Comparison of ENCODE assay signal across 1 cellular context in the genomic region with DNA sequence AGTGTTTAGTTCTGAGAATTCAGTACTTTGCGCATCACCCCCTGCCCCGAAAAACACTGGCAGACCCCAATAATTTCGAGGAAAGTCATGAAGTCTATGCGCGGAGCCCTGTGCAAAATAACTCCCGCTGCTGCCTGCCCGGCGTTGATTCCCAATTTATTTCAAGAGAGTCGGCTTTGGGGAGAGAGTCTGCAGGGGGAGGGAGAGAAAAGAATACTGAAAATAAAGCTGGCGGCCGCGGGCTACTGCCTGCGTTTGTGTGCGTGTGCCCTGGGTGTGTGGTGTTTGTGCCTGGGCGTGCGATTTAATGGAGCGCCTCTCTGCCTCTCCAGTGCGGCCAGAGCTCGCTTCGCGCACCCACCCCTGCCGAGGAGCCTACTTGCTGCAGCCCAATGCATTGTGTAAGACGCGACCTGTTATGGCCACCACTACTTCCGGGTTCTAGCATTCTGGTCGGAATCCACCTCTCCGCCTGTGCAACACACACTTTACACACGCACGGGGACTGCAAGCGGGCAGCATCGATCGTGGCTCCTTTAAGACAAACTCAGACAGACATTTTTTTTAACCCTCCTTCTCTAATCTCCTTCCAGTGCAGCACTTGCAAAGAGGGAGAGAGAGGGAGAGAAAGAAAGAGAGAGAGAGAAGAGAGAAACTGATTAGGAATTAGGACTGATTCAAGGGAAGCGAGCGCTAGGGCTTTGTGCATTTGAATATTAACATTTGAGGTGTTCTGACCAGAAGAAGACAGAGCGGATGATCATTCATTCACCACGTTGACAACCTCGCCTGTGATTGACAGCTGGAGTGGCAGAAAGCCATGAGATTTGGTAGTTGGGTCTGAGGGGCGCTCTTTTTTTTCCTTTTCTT.
TF ChIP-seq lines count a peak whose summit lies in the region.

Gene MEIS1 (plus strand): TSS at position 447 of the 870 bp plus-strand sequence. CDS start 732 bp downstream, outside the sequence.

TF ChIP-seq in K562, 482 proteins besides CTCF, POLR2A, EP300 and RAD21 (continued from another document and continues in another):
- TF ChIP-seq ZNF282 (CRISPR knock-in tag; IDR thresholded peaks at IDR 0.05) = no peak
- peak; percentile 19 to 21; a peak in 1 of 4 replicates for TF ChIP-seq NRF1 (conservative IDR thresholded peaks at IDR 0.05 in 1 of 2, IDR thresholded peaks at IDR 0.05 in 1 of 2)
- peak; percentile 74 for TF ChIP-seq NFRKB (IDR thresholded peaks at IDR 0.05; ENCODE audit: low read depth)
- peak; percentile 64; the same call in 1 of the 2 replicates for TF ChIP-seq ZBTB17 (CRISPR knock-in tag; IDR thresholded peaks at IDR 0.05)
- peak; percentile 99 for TF ChIP-seq CEBPB (tag; IDR thresholded peaks at IDR 0.05)
- TF ChIP-seq SMARCC2 (IDR thresholded peaks at IDR 0.05; ENCODE audit: low read depth) = no peak
- TF ChIP-seq TBP (optimal IDR thresholded peaks at IDR 0.05; ENCODE audit: low read depth, low read length) = peak; percentile 90
- TF ChIP-seq, protein P1, sequence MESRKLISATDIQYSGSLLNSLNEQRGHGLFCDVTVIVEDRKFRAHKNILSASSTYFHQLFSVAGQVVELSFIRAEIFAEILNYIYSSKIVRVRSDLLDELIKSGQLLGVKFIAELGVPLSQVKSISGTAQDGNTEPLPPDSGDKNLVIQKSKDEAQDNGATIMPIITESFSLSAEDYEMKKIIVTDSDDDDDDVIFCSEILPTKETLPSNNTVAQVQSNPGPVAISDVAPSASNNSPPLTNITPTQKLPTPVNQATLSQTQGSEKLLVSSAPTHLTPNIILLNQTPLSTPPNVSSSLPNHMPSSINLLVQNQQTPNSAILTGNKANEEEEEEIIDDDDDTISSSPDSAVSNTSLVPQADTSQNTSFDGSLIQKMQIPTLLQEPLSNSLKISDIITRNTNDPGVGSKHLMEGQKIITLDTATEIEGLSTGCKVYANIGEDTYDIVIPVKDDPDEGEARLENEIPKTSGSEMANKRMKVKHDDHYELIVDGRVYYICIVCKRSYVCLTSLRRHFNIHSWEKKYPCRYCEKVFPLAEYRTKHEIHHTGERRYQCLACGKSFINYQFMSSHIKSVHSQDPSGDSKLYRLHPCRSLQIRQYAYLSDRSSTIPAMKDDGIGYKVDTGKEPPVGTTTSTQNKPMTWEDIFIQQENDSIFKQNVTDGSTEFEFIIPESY (CRISPR knock-in tag; IDR thresholded peaks at IDR 0.05) = no peak
- no peak for TF ChIP-seq HNRNPH1 (optimal IDR thresholded peaks at IDR 0.05; ENCODE audit: low read depth, low read length)
- TF ChIP-seq BCLAF1 (IDR thresholded peaks at IDR 0.05; ENCODE audit: borderline replicate concordance in 1 of 2, control insufficient read depth in 1 of 2, low read depth in 2 of 2, low read length in 1 of 2) = peak in 1 of 2 experiments; percentile 87; a peak in 2 of 4 replicates
- peak; percentile 62 for TF ChIP-seq SOX6 (IDR thresholded peaks at IDR 0.05)
- TF ChIP-seq, protein P2, sequence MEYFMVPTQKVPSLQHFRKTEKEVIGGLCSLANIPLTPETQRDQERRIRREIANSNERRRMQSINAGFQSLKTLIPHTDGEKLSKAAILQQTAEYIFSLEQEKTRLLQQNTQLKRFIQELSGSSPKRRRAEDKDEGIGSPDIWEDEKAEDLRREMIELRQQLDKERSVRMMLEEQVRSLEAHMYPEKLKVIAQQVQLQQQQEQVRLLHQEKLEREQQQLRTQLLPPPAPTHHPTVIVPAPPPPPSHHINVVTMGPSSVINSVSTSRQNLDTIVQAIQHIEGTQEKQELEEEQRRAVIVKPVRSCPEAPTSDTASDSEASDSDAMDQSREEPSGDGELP (CRISPR knock-in tag; IDR thresholded peaks at IDR 0.05; ENCODE audit: borderline replicate concordance) = peak; percentile 68; the same call in 1 of the 2 replicates
- TF ChIP-seq, protein P3, sequence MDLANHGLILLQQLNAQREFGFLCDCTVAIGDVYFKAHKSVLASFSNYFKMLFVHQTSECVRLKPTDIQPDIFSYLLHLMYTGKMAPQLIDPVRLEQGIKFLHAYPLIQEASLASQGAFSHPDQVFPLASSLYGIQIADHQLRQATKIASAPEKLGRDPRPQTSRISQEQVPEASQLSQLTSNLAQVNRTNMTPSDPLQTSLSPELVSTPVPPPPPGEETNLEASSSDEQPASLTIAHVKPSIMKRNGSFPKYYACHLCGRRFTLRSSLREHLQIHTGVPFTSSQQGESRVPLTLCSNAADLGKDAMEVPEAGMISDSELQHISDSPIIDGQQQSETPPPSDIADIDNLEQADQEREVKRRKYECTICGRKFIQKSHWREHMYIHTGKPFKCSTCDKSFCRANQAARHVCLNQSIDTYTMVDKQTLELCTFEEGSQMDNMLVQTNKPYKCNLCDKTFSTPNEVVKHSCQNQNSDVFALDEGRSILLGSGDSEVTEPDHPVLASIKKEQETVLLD (IDR thresholded peaks at IDR 0.05) = 0 out of 2 replicates have a peak, but pooled peaks have one; percentile 20
- 0 out of 2 replicates have a peak, but pooled peaks have one; percentile 33 for TF ChIP-seq ZNF644 (tag; IDR thresholded peaks at IDR 0.05; ENCODE audit: low read depth)
- peak; percentile 93 for TF ChIP-seq TAF7 (tag; IDR thresholded peaks at IDR 0.05)
- peak; percentile 58; the same call in 1 of the 2 replicates for TF ChIP-seq NR2C1 (IDR thresholded peaks at IDR 0.05)
- peak; percentile 77 for TF ChIP-seq NR2C1 (tag; IDR thresholded peaks at IDR 0.05)
- peak; percentile 39; the same call in 1 of the 2 replicates for TF ChIP-seq DPF2 (IDR thresholded peaks at IDR 0.05)
- TF ChIP-seq NR2F6 (CRISPR knock-in tag; IDR thresholded peaks at IDR 0.05) = no peak
- TF ChIP-seq SIN3A (IDR thresholded peaks at IDR 0.05; ENCODE audit: borderline replicate concordance in 2 of 2, control insufficient read depth in 1 of 2, low read depth in 2 of 2, low read length in 2 of 2) = peak in 1 of 2 experiments; percentile 46; a peak in 2 of 4 replicates
- TF ChIP-seq, protein P4, sequence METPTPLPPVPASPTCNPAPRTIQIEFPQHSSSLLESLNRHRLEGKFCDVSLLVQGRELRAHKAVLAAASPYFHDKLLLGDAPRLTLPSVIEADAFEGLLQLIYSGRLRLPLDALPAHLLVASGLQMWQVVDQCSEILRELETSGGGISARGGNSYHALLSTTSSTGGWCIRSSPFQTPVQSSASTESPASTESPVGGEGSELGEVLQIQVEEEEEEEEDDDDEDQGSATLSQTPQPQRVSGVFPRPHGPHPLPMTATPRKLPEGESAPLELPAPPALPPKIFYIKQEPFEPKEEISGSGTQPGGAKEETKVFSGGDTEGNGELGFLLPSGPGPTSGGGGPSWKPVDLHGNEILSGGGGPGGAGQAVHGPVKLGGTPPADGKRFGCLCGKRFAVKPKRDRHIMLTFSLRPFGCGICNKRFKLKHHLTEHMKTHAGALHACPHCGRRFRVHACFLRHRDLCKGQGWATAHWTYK (CRISPR knock-in tag; IDR thresholded peaks at IDR 0.05) = no peak
- TF ChIP-seq FOXM1 (IDR thresholded peaks at IDR 0.05; ENCODE audit: low read depth) = peak; percentile 62
- no peak for TF ChIP-seq FOXM1 (CRISPR knock-in tag; IDR thresholded peaks at IDR 0.05; ENCODE audit: low read depth)
- peak; percentile 79 for TF ChIP-seq EP400 (IDR thresholded peaks at IDR 0.05)
- TF ChIP-seq GATAD2B (IDR thresholded peaks at IDR 0.05; ENCODE audit: borderline replicate concordance) = peak; percentile 75; the same call in 1 of the 2 replicates
- TF ChIP-seq DDX20 (tag; IDR thresholded peaks at IDR 0.05; ENCODE audit: low read depth) = no peak
- TF ChIP-seq POLR2G (IDR thresholded peaks at IDR 0.05; ENCODE audit: low read depth, low read length) = peak; percentile 74
- peak; percentile 43 for TF ChIP-seq TEAD4 (IDR thresholded peaks at IDR 0.05; ENCODE audit: low read length)
- TF ChIP-seq TEAD4 (CRISPR knock-in tag; IDR thresholded peaks at IDR 0.05; ENCODE audit: borderline replicate concordance) = no peak
- peak; percentile 39 to 88; a peak in 3 of 4 replicates for TF ChIP-seq RCOR1 (IDR thresholded peaks at IDR 0.05; ENCODE audit: borderline replicate concordance in 1 of 2, low read depth in 2 of 2, low read length in 2 of 2)
- TF ChIP-seq CTBP1 (IDR thresholded peaks at IDR 0.05; ENCODE audit: borderline replicate concordance) = peak; percentile 57; the same call in 1 of the 2 replicates
- peak; percentile 79 for TF ChIP-seq ZFP91 (CRISPR knock-in tag; IDR thresholded peaks at IDR 0.05)
- no peak for TF ChIP-seq SP1 (CRISPR knock-in tag; IDR thresholded peaks at IDR 0.05)
- no peak for TF ChIP-seq GABPB1 (CRISPR knock-in tag; IDR thresholded peaks at IDR 0.05)
- no peak for TF ChIP-seq HMGN3 (IDR thresholded peaks at IDR 0.05; ENCODE audit: borderline replicate concordance, extremely low read depth, insufficient read length, low read depth, low read length)
- TF ChIP-seq PCBP2 (IDR thresholded peaks at IDR 0.05; ENCODE audit: low read depth, low read length, poor library complexity, severe bottlenecking) = no peak
- TF ChIP-seq RBFOX2 (IDR thresholded peaks at IDR 0.05; ENCODE audit: low read depth, low read length) = peak; percentile 67
- peak; percentile 48 to 85; a peak in 3 of 4 replicates for TF ChIP-seq HDAC1 (IDR thresholded peaks at IDR 0.05)
- TF ChIP-seq, protein P5, sequence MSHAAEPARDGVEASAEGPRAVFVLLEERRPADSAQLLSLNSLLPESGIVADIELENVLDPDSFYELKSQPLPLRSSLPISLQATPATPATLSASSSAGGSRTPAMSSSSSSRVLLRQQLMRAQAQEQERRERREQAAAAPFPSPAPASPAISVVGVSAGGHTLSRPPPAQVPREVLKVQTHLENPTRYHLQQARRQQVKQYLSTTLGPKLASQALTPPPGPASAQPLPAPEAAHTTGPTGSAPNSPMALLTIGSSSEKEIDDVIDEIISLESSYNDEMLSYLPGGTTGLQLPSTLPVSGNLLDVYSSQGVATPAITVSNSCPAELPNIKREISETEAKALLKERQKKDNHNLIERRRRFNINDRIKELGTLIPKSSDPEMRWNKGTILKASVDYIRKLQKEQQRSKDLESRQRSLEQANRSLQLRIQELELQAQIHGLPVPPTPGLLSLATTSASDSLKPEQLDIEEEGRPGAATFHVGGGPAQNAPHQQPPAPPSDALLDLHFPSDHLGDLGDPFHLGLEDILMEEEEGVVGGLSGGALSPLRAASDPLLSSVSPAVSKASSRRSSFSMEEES (CRISPR knock-in tag; IDR thresholded peaks at IDR 0.05) = no peak
- TF ChIP-seq, protein P6, sequence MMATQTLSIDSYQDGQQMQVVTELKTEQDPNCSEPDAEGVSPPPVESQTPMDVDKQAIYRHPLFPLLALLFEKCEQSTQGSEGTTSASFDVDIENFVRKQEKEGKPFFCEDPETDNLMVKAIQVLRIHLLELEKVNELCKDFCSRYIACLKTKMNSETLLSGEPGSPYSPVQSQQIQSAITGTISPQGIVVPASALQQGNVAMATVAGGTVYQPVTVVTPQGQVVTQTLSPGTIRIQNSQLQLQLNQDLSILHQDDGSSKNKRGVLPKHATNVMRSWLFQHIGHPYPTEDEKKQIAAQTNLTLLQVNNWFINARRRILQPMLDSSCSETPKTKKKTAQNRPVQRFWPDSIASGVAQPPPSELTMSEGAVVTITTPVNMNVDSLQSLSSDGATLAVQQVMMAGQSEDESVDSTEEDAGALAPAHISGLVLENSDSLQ (IDR thresholded peaks at IDR 0.05) = peak; percentile 98
- TF ChIP-seq GTF2F1 (IDR thresholded peaks at IDR 0.05; ENCODE audit: low read depth, low read length) = peak; percentile 75; the same call in 1 of the 2 replicates
- TF ChIP-seq KDM2B (CRISPR knock-in tag; IDR thresholded peaks at IDR 0.05) = peak; percentile 89; the same call in 1 of the 2 replicates
- no peak for TF ChIP-seq CCNT2 (IDR thresholded peaks at IDR 0.05; ENCODE audit: borderline replicate concordance, extremely low read depth, insufficient read length, low read depth, low read length)
- TF ChIP-seq ZNF253 (CRISPR knock-in tag; conservative IDR thresholded peaks at IDR 0.05) = no peak
- TF ChIP-seq GATA2 (CRISPR knock-in tag; IDR thresholded peaks at IDR 0.05) = no peak
